Comparison of ENCODE assay signal across 7 cellular contexts in genomic region chr16:15672514-15673167, GRCh38. TPM values are rescaled to one million over a fixed set of nuclear protein-coding genes. Genes with fewer than 3 reads are reported as not detected.
DNase-seq lines count a peak whose midpoint lies in the region; ATAC-seq, FAIRE-seq and TF ChIP-seq lines count a peak whose summit lies in the region.

No MANE protein-coding gene starts in this region.

- no peak for TF ChIP-seq EP300 in K562 (IDR thresholded peaks at IDR 0.05; ENCODE audit: low read length)

- TF ChIP-seq CTCF in K562 (IDR thresholded peaks at IDR 0.05 in 2 of 3, conservative IDR thresholded peaks at IDR 0.05 in 1 of 3; ENCODE audit: insufficient read depth in 2 of 3, low read depth in 1 of 3, low read length in 3 of 3): no peak

- POLR2A ChIA-PET in K562 (lab: Yijun Ruan, JAX): interaction anchor here (1.0 to 3.5 kb wide), 2 partner anchors 8 to 10 kb away, joined by 3 to 13 read pairs; no protein-coding TSS in a partner anchor

- H3K4me2 ChIP-seq in K562 (ENCODE audit: insufficient read depth, low read length): no peak overlapping the region

- no TSS peak for BruUV-seq in K562 (replicated peaks; lab: Mats Ljungman, UMichigan)

- CTCF ChIA-PET in K562 (lab: Yijun Ruan, JAX; ENCODE audit: low intra/inter-chr PET ratio): no interaction called here

- ATAC-seq in K562: peak; percentile 63
- ATAC-seq in HG02884 (IDR thresholded peaks at IDR 0.05; ENCODE audit: unreplicated experiment): no peak

- H2AFZ ChIP-seq in K562 (ENCODE audit: low read depth, low read length): no peak overlapping the region

- no peak overlapping the region for H3K27ac ChIP-seq in K562 (ENCODE audit: extremely low read depth, low read depth, low read length)
- peak overlapping the region; percentile 78 for H3K27ac ChIP-seq in skeletal muscle tissue (ENCODE audit: low read depth, low read length)

- H4K20me1 ChIP-seq in K562 (replicated peaks; ENCODE audit: control insufficient read depth, insufficient read depth, low read length): no peaks in the 10 kb centered on the region

- intact Hi-C loops in K562 (cut with micrococcal nuclease): no loop called here

- DNase-seq in Jurkat, Clone E6-1 (ENCODE audit: low read depth, low spot score): peak; percentile 93
- DNase-seq in T-helper 9 cell: peak; percentile 65
- DNase-seq in K562 (ENCODE audit: extremely low read depth in 1 of 4, low spot score in 3 of 4): peak in 1 of 4 experiments; percentile 21
- peak; percentile 89 for DNase-seq in inferior parietal cortex (ENCODE audit: extremely low spot score)
- no peak for DNase-seq in NCI-H128 (lab: John Stamatoyannopoulos, UW; ENCODE audit: unreplicated experiment)

- H3K79me2 ChIP-seq in K562 (ENCODE audit: control insufficient read depth, insufficient read depth, low read length): no peaks in the 10 kb centered on the region

- H3K27me3 ChIP-seq in K562 (ENCODE audit: control insufficient read depth in 2 of 2, insufficient read depth in 2 of 2, low read length in 2 of 2) (no peaks in the 10 kb centered on the region), skeletal muscle tissue (ENCODE audit: control insufficient read depth in 3 of 3, insufficient read depth in 3 of 3, low read length in 3 of 3) (no peaks in the 10 kb centered on the region)

- TF ChIP-seq POLR2A in K562 (conservative IDR thresholded peaks at IDR 0.05): no peak

- H3K9me1 ChIP-seq in K562 (ENCODE audit: control insufficient read depth, insufficient read depth, low read length): no peaks in the 10 kb centered on the region

- H3K9ac ChIP-seq in K562 (ENCODE audit: insufficient read depth in 1 of 2, low read depth in 2 of 2, low read length in 2 of 2) (no peak overlapping the region), skeletal muscle tissue (ENCODE audit: low read depth in 1 of 3, low read length in 3 of 3) (peak overlapping the region in 2 of 3 donors; percentile 43 to 62)

- H3K4me1 ChIP-seq in K562 (replicated peaks in 1 of 2; ENCODE audit: control insufficient read depth in 2 of 2, insufficient read depth in 2 of 2, low read length in 2 of 2): no peaks in the 10 kb centered on the region
- peaks cover 11 to 21% (median 13%) of the 10 kb centered on the region in 3 donors for H3K4me1 ChIP-seq in skeletal muscle tissue (ENCODE audit: control insufficient read depth in 3 of 3, insufficient read depth in 3 of 3, low read length in 3 of 3)

- WGBS in K562 (ENCODE audit: insufficient coverage, low coverage, missing lambda C conversion rate): 76% methylated on average over 18 of the region's 20 CpGs

- in situ Hi-C loops in K562 (cut with MboI): no loop called here

- H3K4me3 ChIP-seq in Jurkat, Clone E6-1 (ENCODE audit: low read length): peak overlapping the region; percentile 20
- H3K4me3 ChIP-seq in K562 (no peak overlapping the region), skeletal muscle tissue (ENCODE audit: low read length in 3 of 3) (peak overlapping the region; percentile 13 to 40 (median 30))

- no peak for FAIRE-seq in K562 (lab: Jason Lieb, UNC)

- no peak; a peak in 1 of 4 replicates for TF ChIP-seq RAD21 in K562 (CRISPR knock-in tag; conservative IDR thresholded peaks at IDR 0.05 in 1 of 2, IDR thresholded peaks at IDR 0.05 in 1 of 2)

- H3K9me3 ChIP-seq in K562 (replicated peaks; ENCODE audit: control insufficient read depth, insufficient read depth, low read depth, low read length): no peaks in the 10 kb centered on the region
- H3K9me3 ChIP-seq in skeletal muscle tissue (ENCODE audit: control insufficient read depth in 3 of 3, low read length in 3 of 3): no peaks in the 10 kb centered on the region

- H3K36me3 ChIP-seq in K562 (ENCODE audit: control insufficient read depth, insufficient read depth, low read length) (peaks cover 52% of the 10 kb centered on the region; the same call in 2 of the 3 replicates), skeletal muscle tissue (ENCODE audit: control insufficient read depth in 3 of 3, insufficient read depth in 3 of 3, low read length in 3 of 3) (peaks cover 9 to 17% (median 17%) of the 10 kb centered on the region in 3 donors)

TF ChIP-seq in K562, 482 proteins besides CTCF, POLR2A, EP300 and RAD21 (continues in another document):
- no peak for TF ChIP-seq RREB1 (CRISPR knock-in tag; IDR thresholded peaks at IDR 0.05)

RNA-seq across cellular contexts. Expression of gene NDE1, which starts 22.6 kb away (rescaled TPM):
- 66.4 TPM for polyA plus RNA-seq in Jurkat, Clone E6-1 (2012; ENCODE audit: insufficient read depth, insufficient read length)
- total RNA-seq in K562 (2011; cell fraction: chromatin; rRNA removed; ENCODE audit: low replicate concordance): 97.1 and 106 TPM in 2 replicates
- total RNA-seq in K562 (2011; cell fraction: nucleolus; rRNA removed): 52.9 and 59.7 TPM in 2 replicates
- total RNA-seq in K562 (2011; cell fraction: nucleoplasm; rRNA removed): 67.1 and 73.9 TPM in 2 replicates
- total RNA-seq in K562 (2014; rRNA removed) (27.5 and 28.2 TPM in 2 replicates), K562 (2014; rRNA removed; fragmentation: Illumina TruSeq; extraction: Trizol) (34.7 and 43.9 TPM in 2 replicates), K562 (2015; rRNA removed; fragmentation: Illumina TruSeq; extraction: Trizol) (29.0 and 30.0 TPM in 2 replicates), K562 (2021) (48.2 and 59.9 TPM in 2 replicates), skeletal muscle tissue (12.5 TPM)
- polyA plus RNA-seq in K562 (2011; rRNA removed) (21.7 and 24.8 TPM in 2 replicates), K562 (2014; fragmentation: Illumina TruSeq; extraction: Trizol) (39.2 and 40.4 TPM in 2 replicates), K562 (2014; fragmentation: Nextera tagmentation; extraction: Ambion mirVana) (1 to 10 TPM; 3.1 to 3.6 TPM), K562 (2014; rRNA removed) (31.0 and 32.2 TPM in 2 replicates)
- 24.6 and 27.8 TPM in 2 replicates for polyA plus RNA-seq in K562 (2011; cell fraction: cytosol; rRNA removed)
- polyA plus RNA-seq in K562 (2011; cell fraction: nucleus; rRNA removed): 18.8 and 22.8 TPM in 2 replicates
- polyA plus RNA-seq in K562 (2012): 30.4 and 37.2 TPM in 2 replicates
- polyA minus RNA-seq in K562 (2011; rRNA and poly(A)+ RNA removed): 31.2 and 32.1 TPM in 2 replicates
- 27.2 and 29.6 TPM in 2 replicates for polyA minus RNA-seq in K562 (2011; cell fraction: cytosol; rRNA and poly(A)+ RNA removed)
- polyA minus RNA-seq in K562 (2011; cell fraction: nucleus; rRNA and poly(A)+ RNA removed): 15.2 and 21.0 TPM in 2 replicates

RNA-seq across cellular contexts. Expression of gene MARF1, which starts 29.7 kb away (rescaled TPM):
- 21.7 TPM for polyA plus RNA-seq in Jurkat, Clone E6-1 (2012; ENCODE audit: insufficient read depth, insufficient read length)
- total RNA-seq in K562 (2011; cell fraction: chromatin; rRNA removed; ENCODE audit: low replicate concordance): 123 and 208 TPM in 2 replicates
- 39.4 and 39.6 TPM in 2 replicates for total RNA-seq in K562 (2011; cell fraction: nucleolus; rRNA removed)
- total RNA-seq in K562 (2011; cell fraction: nucleoplasm; rRNA removed): 73.5 and 85.4 TPM in 2 replicates
- total RNA-seq in K562 (2014; rRNA removed) (8.8 and 11.7 TPM in 2 replicates), K562 (2014; rRNA removed; fragmentation: Illumina TruSeq; extraction: Trizol) (8.6 and 12.4 TPM in 2 replicates), K562 (2015; rRNA removed; fragmentation: Illumina TruSeq; extraction: Trizol) (8.8 and 9.1 TPM in 2 replicates), K562 (2021) (29.9 and 33.2 TPM in 2 replicates), skeletal muscle tissue (16.7 TPM)
- polyA plus RNA-seq in K562 (2011; rRNA removed) (14.9 and 15.8 TPM in 2 replicates), K562 (2014; fragmentation: Illumina TruSeq; extraction: Trizol) (20.0 and 20.4 TPM in 2 replicates), K562 (2014; fragmentation: Nextera tagmentation; extraction: Ambion mirVana) (1 to 10 TPM; 4.7 to 5.3 TPM), K562 (2014; rRNA removed) (10.5 and 13.5 TPM in 2 replicates)
- 6.0 and 8.9 TPM in 2 replicates for polyA plus RNA-seq in K562 (2011; cell fraction: cytosol; rRNA removed)
- polyA plus RNA-seq in K562 (2011; cell fraction: nucleus; rRNA removed): 55.8 and 66.2 TPM in 2 replicates
- polyA plus RNA-seq in K562 (2012): 15.9 and 23.1 TPM in 2 replicates
- 27.3 and 31.8 TPM in 2 replicates for polyA minus RNA-seq in K562 (2011; rRNA and poly(A)+ RNA removed)
- 12.8 and 15.4 TPM in 2 replicates for polyA minus RNA-seq in K562 (2011; cell fraction: cytosol; rRNA and poly(A)+ RNA removed)
- polyA minus RNA-seq in K562 (2011; cell fraction: nucleus; rRNA and poly(A)+ RNA removed): 24.4 and 39.8 TPM in 2 replicates

Comparison
In these comparisons a context has a peak if more than half of its experiments do, and no peak if none do; other contexts are left out.
1. H3K9ac ChIP-seq: peak in skeletal muscle tissue (2 of 3); none in K562 (0 of 2).